ENCODE assay signal across 10 cellular contexts in the genomic region with DNA sequence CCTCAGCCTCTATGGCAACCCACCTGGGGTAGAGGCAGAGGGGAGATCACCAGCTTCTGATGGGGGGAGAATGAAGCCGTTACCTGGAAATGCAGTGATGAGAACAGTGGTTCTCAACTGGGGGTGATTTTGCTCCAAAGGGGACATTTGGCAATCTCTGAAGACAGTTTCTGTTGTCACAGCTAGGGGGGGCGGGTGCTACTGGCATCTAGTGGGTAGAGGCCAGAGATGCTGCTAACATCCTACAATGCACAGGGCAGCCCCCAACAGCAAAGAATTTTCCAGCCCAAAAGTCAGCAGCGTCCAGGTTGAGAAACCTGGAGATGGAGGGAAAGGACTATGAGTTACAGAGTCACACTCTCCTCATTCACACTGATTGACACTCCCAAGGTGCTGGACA.
DNase-seq lines count a peak whose midpoint lies in the region; ATAC-seq, FAIRE-seq and TF ChIP-seq lines count a peak whose summit lies in the region.
"Had no signal": no experiment of that assay in that cellular context is flagged by ENCODE, and none has a peak within 500 bp of the region (broad histone marks: within the 10 kb centered on the region; RNA-seq: fewer than 3 reads in every experiment).

No MANE protein-coding gene starts in this region.

- TF ChIP-seq CTCF in AG04450 (IDR thresholded peaks at IDR 0.05; ENCODE audit: low read depth, low read length), result peak; percentile 27; the same call in 1 of the 2 replicates
- TF ChIP-seq CTCF in ascending aorta (IDR thresholded peaks at IDR 0.05), result no peak
- TF ChIP-seq CTCF in D721Med (IDR thresholded peaks at IDR 0.05; ENCODE audit: insufficient read depth, missing control alignments), result no peak
- TF ChIP-seq CTCF in lower lobe of right lung (IDR thresholded peaks at IDR 0.05), result no peak

- intact Hi-C loops in ascending aorta (cut with DNase I) (loop anchor here (10.0 kb wide), 1 partner anchor 283 kb away; no protein-coding TSS in a partner anchor), lower lobe of right lung (cut with DNase I) (no loop called here)

- H3K27ac ChIP-seq in AG04450 (ENCODE audit: low read depth, low read length) (peak overlapping the region; percentile 52), GM23248 (no peak overlapping the region), ascending aorta (peak overlapping the region; percentile 68), lower lobe of right lung (no peak overlapping the region)

- WGBS in GM23248 (ENCODE audit: low coverage in 1 of 2, low lambda C conversion rate in 2 of 2, missing lambda C conversion rate in 2 of 2), 2 experiments, result 86 to 88% methylated on average over 3 of the region's 3 CpGs

- H3K9me3 ChIP-seq in AG04450 (ENCODE audit: control insufficient read depth, insufficient read depth, low read length), result no peaks in the 10 kb centered on the region
- H3K9me3 ChIP-seq in GM23248 (ENCODE audit: low read depth), result no peaks in the 10 kb centered on the region
- H3K9me3 ChIP-seq in ascending aorta, result no peaks in the 10 kb centered on the region
- no peaks in the 10 kb centered on the region for H3K9me3 ChIP-seq in lower lobe of right lung

- in situ Hi-C loops in GM23248 (cut with MboI), result no loop called here

- H3F3A ChIP-seq in GM23248 (ENCODE audit: insufficient read depth), result peaks cover 18% of the 10 kb centered on the region

- H4K20me1 ChIP-seq in GM23248 (ENCODE audit: insufficient read depth), result no peaks in the 10 kb centered on the region

- H3K4me2 ChIP-seq in GM23248 (ENCODE audit: unreplicated experiment), result no peak overlapping the region

- H3K27me3 ChIP-seq in AG04450 (ENCODE audit: control insufficient read depth, insufficient read depth, low read length) (no peaks in the 10 kb centered on the region), GM23248 (replicated peaks; ENCODE audit: insufficient read depth) (no peaks in the 10 kb centered on the region), ascending aorta (no peaks in the 10 kb centered on the region), lower lobe of right lung (ENCODE audit: low read depth) (no peaks in the 10 kb centered on the region)

- H3K36me3 ChIP-seq in GM23248 (ENCODE audit: low read depth) (no peaks in the 10 kb centered on the region), ascending aorta (no peaks in the 10 kb centered on the region), lower lobe of right lung (no peaks in the 10 kb centered on the region)

- H3K79me2 ChIP-seq in GM23248 (ENCODE audit: insufficient read depth), result no peaks in the 10 kb centered on the region

- H2AFZ ChIP-seq in GM23248, result no peak overlapping the region

- CTCF ChIA-PET in AG04450 (lab: Charles Lee), result interaction anchor here (0.6 to 2.8 kb wide), 5 partner anchors 10 to 356 kb away, joined by 3 to 13 read pairs (median 3); no protein-coding TSS in a partner anchor

- POLR2A ChIA-PET in AG04450 (lab: Yijun Ruan, JAX), result interaction anchor here (1.3 kb wide), 1 partner anchor 52 kb away, joined by 3 read pairs; no protein-coding TSS in a partner anchor

- H3K4me3 ChIP-seq in AG04450 (ENCODE audit: low read depth, low read length) (no peak overlapping the region), GM23248 (no peak overlapping the region), ascending aorta (no peak overlapping the region), lower lobe of right lung (no peak overlapping the region)

- DNase-seq in AG04450 (ENCODE audit: low read depth, low spot score) (no peak), GM23248 (peak; percentile 25), ascending aorta (ENCODE audit: low spot score in 2 of 2) (no peak), left kidney (ENCODE audit: low read depth, low spot score) (peak; percentile 29), medulla oblongata (ENCODE audit: extremely low spot score) (no peak), cerebellum (ENCODE audit: low spot score) (no peak), D721Med (ENCODE audit: insufficient read length, low spot score) (no peak), lower lobe of right lung (no peak)
- DNase-seq: NCI-H2029 had no signal

- ATAC-seq in lower lobe of right lung, result no peak

- H3K9me2 ChIP-seq in GM23248 (ENCODE audit: insufficient read depth), result no peaks in the 10 kb centered on the region

- no peak for FAIRE-seq in D721Med (lab: Jason Lieb, UNC)
- FAIRE-seq: H54 had no signal

- H3K9ac ChIP-seq in GM23248, result no peak overlapping the region

- H3K4me1 ChIP-seq in GM23248 (ENCODE audit: insufficient read depth) (peaks cover 31% of the 10 kb centered on the region), ascending aorta (peaks cover 0 to 18% of the 10 kb centered on the region in 2 donors), lower lobe of right lung (peaks cover 11% of the 10 kb centered on the region)

Comparison
In these comparisons a context has a peak if more than half of its experiments do, and no peak if none do; other contexts are left out.
1. DNase-seq: peak in GM23248 (single experiment) and left kidney (single experiment); none in AG04450 (single experiment), ascending aorta (0 of 2), medulla oblongata (single experiment), cerebellum (single experiment), D721Med (single experiment) and lower lobe of right lung (single experiment).
2. H3K27ac ChIP-seq: peak in AG04450 (single experiment) and ascending aorta (2 of 2); none in GM23248 (single experiment) and lower lobe of right lung (single experiment).